In the genomic region with DNA sequence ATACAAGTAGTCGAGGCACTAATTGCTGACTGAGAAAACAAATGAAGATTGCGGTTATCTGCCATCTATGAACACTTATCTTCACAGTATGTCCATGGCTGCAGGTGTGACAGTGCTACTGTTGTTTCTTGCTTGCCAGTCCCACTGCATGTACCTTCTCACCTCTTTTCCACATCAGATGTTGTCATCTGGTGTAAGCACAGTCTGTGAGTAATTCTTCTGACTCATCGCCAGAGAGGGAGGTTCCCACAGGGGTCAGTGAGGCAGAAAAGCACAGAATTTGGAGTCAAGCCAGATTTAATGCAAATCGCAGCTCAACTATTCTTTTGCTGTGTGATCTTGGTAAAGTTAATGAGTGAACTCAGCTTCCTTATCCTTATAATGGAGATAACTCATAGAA, we compare ENCODE assay signal across 9 cellular contexts.
DNase-seq lines count a peak whose midpoint lies in the region; ATAC-seq and TF ChIP-seq lines count a peak whose summit lies in the region.
"Had no signal": no experiment of that assay in that cellular context is flagged by ENCODE, and none has a peak within 500 bp of the region (broad histone marks: within the 10 kb centered on the region; RNA-seq: fewer than 3 reads in every experiment).

No MANE protein-coding gene starts in this region.

- peak; percentile 18 for DNase-seq in activated CD4-positive, alpha-beta T cell treated with anti-CD3 and anti-CD28 coated beads for 48 hours
- no peak for DNase-seq in activated CD4-positive, alpha-beta T cell treated with anti-CD3 and anti-CD28 coated beads, Interleukin-2, amount 50 U/mL, for 1 hour
- DNase-seq in HK-2 (ENCODE audit: unreplicated experiment) (peak; percentile 49), adipocyte (ENCODE audit: low read depth) (peak; percentile 82), omental fat pad (ENCODE audit: low spot score) (no peak), putamen (ENCODE audit: low spot score) (no peak), esophagus squamous epithelium (lab: John Stamatoyannopoulos, UW) (no peak)
- DNase-seq: DND-41 had no signal

- H3K4me1 ChIP-seq in adipocyte (ENCODE audit: control insufficient read depth, insufficient read depth, low read length) (peaks cover 9% of the 10 kb centered on the region), esophagus squamous epithelium (no peaks in the 10 kb centered on the region)

- ATAC-seq in GM21576 (IDR thresholded peaks at IDR 0.05; ENCODE audit: unreplicated experiment): peak; percentile 91
- ATAC-seq in omental fat pad (ENCODE audit: low FRiP score): peak; percentile 75

- TF ChIP-seq POLR2A in esophagus squamous epithelium (IDR thresholded peaks at IDR 0.05): no peak

- intact Hi-C loops in esophagus squamous epithelium (cut with DNase I): no loop called here

- H3K27me3 ChIP-seq in adipocyte (replicated peaks; ENCODE audit: control insufficient read depth, insufficient read depth, low read length) (peaks cover 3% of the 10 kb centered on the region), esophagus squamous epithelium (no peaks in the 10 kb centered on the region)

- H3K36me3 ChIP-seq in adipocyte (ENCODE audit: control insufficient read depth, insufficient read depth, low read length, severe bottlenecking) (no peaks in the 10 kb centered on the region), esophagus squamous epithelium (no peaks in the 10 kb centered on the region)

- no peak for TF ChIP-seq CTCF in omental fat pad (IDR thresholded peaks at IDR 0.05)
- TF ChIP-seq CTCF in esophagus squamous epithelium (IDR thresholded peaks at IDR 0.05): no peak

- no peak overlapping the region for H3K27ac ChIP-seq in esophagus squamous epithelium

- H3K9me3 ChIP-seq in adipocyte (ENCODE audit: control insufficient read depth, low read length): no peaks in the 10 kb centered on the region
- no peaks in the 10 kb centered on the region for H3K9me3 ChIP-seq in esophagus squamous epithelium

- H3K9ac ChIP-seq in adipocyte (ENCODE audit: low read length): no peak overlapping the region

- H3K4me3 ChIP-seq in adipocyte (ENCODE audit: low read length): no peak overlapping the region
- H3K4me3 ChIP-seq in esophagus squamous epithelium: no peak overlapping the region

- WGBS in esophagus squamous epithelium, 2 donors: 33 to 40% methylated on average over 3 to 4 of the region's 4 CpGs

Comparison
In these comparisons a context has a peak if more than half of its experiments do, and no peak if none do; other contexts are left out.
1. DNase-seq: peak in activated CD4-positive, alpha-beta T cell treated with anti-CD3 and anti-CD28 coated beads for 48 hours (single experiment), HK-2 (single experiment) and adipocyte (single experiment); none in activated CD4-positive, alpha-beta T cell treated with anti-CD3 and anti-CD28 coated beads, Interleukin-2, amount 50 U/mL, for 1 hour (single experiment), omental fat pad (single experiment), putamen (single experiment) and esophagus squamous epithelium (single experiment).